Comparison of ENCODE assay signal across 8 cellular contexts in genomic region chr14:51846631-51847488, GRCh38. TPM values are rescaled to one million over a fixed set of nuclear protein-coding genes. Genes with fewer than 3 reads are reported as not detected.
A peak's percentile ranks its signal among the peaks of the same experiment; 100 is the strongest.
DNase-seq lines count a peak whose midpoint lies in the region; ATAC-seq and TF ChIP-seq lines count a peak whose summit lies in the region.

No MANE protein-coding gene starts in this region.

- DNase-seq in CD1c-positive myeloid dendritic cell (ENCODE audit: extremely low spot score): peak; percentile 93
- DNase-seq in Peyer's patch: peak in 2 of 3 donors; percentile 86 to 93
- DNase-seq in activated naive CD4-positive, alpha-beta T cell treated with Interleukin-2 at 50 U/mL for 16 hours: peak; percentile 81
- peak; percentile 40 for DNase-seq in left cardiac atrium
- peak; percentile 34 for DNase-seq in putamen (ENCODE audit: low spot score)

- H3K4me1 ChIP-seq in Peyer's patch: peaks cover 0 to 12% (median 9%) of the 10 kb centered on the region in 4 donors
- no peaks in the 10 kb centered on the region for H3K4me1 ChIP-seq in urinary bladder (ENCODE audit: insufficient read depth)

- H3K27ac ChIP-seq in Peyer's patch (peak overlapping the region; percentile 73 to 89 (median 84)), urinary bladder (ENCODE audit: low read depth) (no peak overlapping the region)

- WGBS in urinary bladder: 29% methylated on average over 16 of the region's 16 CpGs

- peak overlapping the region; percentile 26 to 46 (median 31) for H3K4me3 ChIP-seq in Peyer's patch
- H3K4me3 ChIP-seq in urinary bladder (ENCODE audit: low read depth, low read length): peak overlapping the region; percentile 13

- TF ChIP-seq POLR2A in Peyer's patch (IDR thresholded peaks at IDR 0.05): no peak

- intact Hi-C loops in left cardiac atrium (cut with DNase I): no loop called here

- ATAC-seq in GM19351 (IDR thresholded peaks at IDR 0.05; ENCODE audit: unreplicated experiment): peak; percentile 70
- peak; percentile 55 for ATAC-seq in HG03521 (IDR thresholded peaks at IDR 0.05; ENCODE audit: unreplicated experiment)
- peak; percentile 83 to 87 for ATAC-seq in left cardiac atrium

- H3K36me3 ChIP-seq in Peyer's patch (no peaks in the 10 kb centered on the region), urinary bladder (ENCODE audit: insufficient read depth) (no peaks in the 10 kb centered on the region)

- no peaks in the 10 kb centered on the region for H3K9me3 ChIP-seq in Peyer's patch

- H3K27me3 ChIP-seq in Peyer's patch: no peaks in the 10 kb centered on the region

- no peak for TF ChIP-seq CTCF in Peyer's patch (IDR thresholded peaks at IDR 0.05)

RNA-seq across cellular contexts. Expression of gene GNG2, which starts 13.6 kb away (rescaled TPM):
- total RNA-seq in Peyer's patch (10 to 100 TPM in 2 of 4 donors, 1 to 10 TPM in 2; 6.0 to 44.6 (median 9.7) TPM), left cardiac atrium (10 to 100 TPM; 15.0 to 25.6 TPM), urinary bladder (44.1 TPM)
- 9.6 TPM for polyA plus RNA-seq in urinary bladder

Comparison
In these comparisons a context has a peak if more than half of its experiments do, and no peak if none do; other contexts are left out.
1. DNase-seq: peak in every context shown above with its lines; median percentile 93 in CD1c-positive myeloid dendritic cell; 90 in Peyer's patch; 81 in activated naive CD4-positive, alpha-beta T cell treated with Interleukin-2 at 50 U/mL for 16 hours; 40 in left cardiac atrium; 34 in putamen.